ENCODE assay signal across 32 cellular contexts in genomic region chr5:28708472-28708871, GRCh38.
"Had no signal": no experiment of that assay in that cellular context is flagged by ENCODE, and none has a peak within 500 bp of the region (broad histone marks: within the 10 kb centered on the region; RNA-seq: fewer than 3 reads in every experiment).

No MANE protein-coding gene starts in this region.

- H3K27me3 ChIP-seq: ascending aorta, cardiac muscle cell, colonic mucosa had no signal

- H3K27ac ChIP-seq: ascending aorta, cardiac muscle cell, colonic mucosa, VCaP had no signal

- H3K4me3 ChIP-seq: ascending aorta, cardiac muscle cell, colonic mucosa had no signal

- DNase-seq: activated B cell treated with CpG ODN at 0.5 μM for 24 hours; activated CD4-positive, alpha-beta memory T cell treated with anti-CD3 and anti-CD28 coated beads for 36 hours; activated CD4-positive, alpha-beta T cell treated with anti-CD3 and anti-CD28 coated beads for 4 hours; activated CD4-positive, alpha-beta T cell treated with anti-CD3 and anti-CD28 coated beads, Interleukin-2, amount 10 ng/mL, durations not matched to agents 24 days and 14 days; activated CD4-positive, alpha-beta T cell treated with anti-CD3 and anti-CD28 coated beads, Interleukin-2, amount 50 U/mL, for 1 hour; activated CD4-positive, alpha-beta T cell treated with anti-CD3 and anti-CD28 coated beads, Interleukin-2, amount 50 U/mL, for 4 hours; activated CD4-positive, CD25-positive, alpha-beta regulatory T cell treated with anti-CD3 and anti-CD28 coated beads, Interleukin-2, amount 50 U/mL, for 72 hours; activated CD8-positive, alpha-beta memory T cell treated with anti-CD3 and anti-CD28 coated beads, Interleukin-2, amount 50 U/mL, for 4 hours; activated CD8-positive, alpha-beta T cell treated with anti-CD3 and anti-CD28 coated beads for 36 hours; activated effector memory CD4-positive, alpha-beta T cell treated with anti-CD3 and anti-CD28 coated beads, Interleukin-2, amount 50 U/mL, for 16 hours; activated gamma-delta T cell treated with Interleukin-2 at 50 U/mL for 16 hours; activated naive CD4-positive, alpha-beta T cell; activated naive CD4-positive, alpha-beta T cell treated with anti-CD3 and anti-CD28 coated beads for 36 hours; activated naive CD8-positive, alpha-beta T cell treated with anti-CD3 and anti-CD28 coated beads, Interleukin-2, amount 10 ng/mL, durations not matched to agents 7 days and 5 days; activated naive CD8-positive, alpha-beta T cell treated with anti-CD3 and anti-CD28 coated beads, Interleukin-2, amount 50 U/mL, for 24 hours; activated T-cell treated with anti-CD3 and anti-CD28 coated beads for 4 hours; activated T-cell treated with anti-CD3 and anti-CD28 coated beads, Interleukin-2, amount 50 U/mL, for 1 hour; activated T-cell treated with anti-CD3 and anti-CD28 coated beads, Interleukin-2, amount 50 U/mL, for 4 hours; activated T-cell treated with anti-CD3 and anti-CD28 coated beads, Interleukin-2, amount 50 U/mL, for 72 hours; amygdala; anterior cingulate cortex; caudate nucleus; cerebellar nuclear complex; colonic mucosa; T-helper 2 cell; T-helper 9 cell had no signal

- H3K4me1 ChIP-seq: ascending aorta, colonic mucosa had no signal

- FAIRE-seq: bronchial epithelial cell, TTC549 had no signal

- ATAC-seq: activated CD8-positive, alpha-beta T cell treated with anti-CD3 and anti-CD28 coated beads for 36 hours; activated naive CD8-positive, alpha-beta T cell treated with anti-CD3 and anti-CD28 coated beads, Interleukin-2, amount 50 U/mL, for 24 hours; activated T-cell treated with anti-CD3 and anti-CD28 coated beads, Interleukin-2, amount 50 U/mL, for 4 hours; activated T-cell treated with anti-CD3 and anti-CD28 coated beads, Interleukin-2, amount 50 U/mL, for 72 hours; activated T-helper 17 cell treated with anti-CD3 and anti-CD28 coated beads, Interleukin-2, amount 50 U/mL, for 72 hours had no signal

- H3K36me3 ChIP-seq: ascending aorta, cardiac muscle cell, colonic mucosa had no signal

- H3K9me3 ChIP-seq: ascending aorta, colonic mucosa had no signal
